24 cellular contexts compared by ENCODE assay signal in genomic region chr22:29148826-29149225, GRCh38. TPM values are rescaled to one million over a fixed set of nuclear protein-coding genes. Genes with fewer than 3 reads are reported as not detected.
"Had no signal": no experiment of that assay in that cellular context is flagged by ENCODE, and none has a peak within 500 bp of the region (broad histone marks: within the 10 kb centered on the region; RNA-seq: fewer than 3 reads in every experiment).

No MANE protein-coding gene starts in this region.

- H3K36me3 ChIP-seq: ovary, transverse colon, WERI-Rb-1 had no signal

- H3K27me3 ChIP-seq: ovary, testis, transverse colon had no signal

- DNase-seq: activated CD4-positive, alpha-beta memory T cell treated with anti-CD3 and anti-CD28 coated beads for 36 hours; activated CD4-positive, alpha-beta T cell treated with anti-CD3 and anti-CD28 coated beads, Interleukin-2, amount 10 ng/mL, durations not matched to agents 24 days and 14 days; activated CD8-positive, alpha-beta memory T cell treated with anti-CD3 and anti-CD28 coated beads, Interleukin-2, amount 50 U/mL, for 4 hours; activated naive CD8-positive, alpha-beta T cell treated with anti-CD3 and anti-CD28 coated beads, Interleukin-2, amount 50 U/mL, for 24 hours; activated T-cell treated with anti-CD3 and anti-CD28 coated beads, Interleukin-2, amount 50 U/mL, for 24 hours; amygdala; central memory CD4-positive, alpha-beta T cell; effector memory CD4-positive, alpha-beta T cell; left cardiac atrium; mammary epithelial cell; midbrain; naive thymus-derived CD4-positive, alpha-beta T cell; stimulated activated CD4-positive, alpha-beta T cell treated with anti-CD3 and anti-CD28 coated beads, Interleukin-2, amount 100 ng/mL, for 48 hours; stimulated activated naive CD8-positive, alpha-beta T cell treated with anti-CD3 and anti-CD28 coated beads, Interleukin-15, Interleukin-2, amounts not matched to agents 100 U/mL and 50 U/mL, for 24 hours; T-helper 9 cell; testis; transverse colon; WERI-Rb-1 had no signal

- H3K27ac Mint-ChIP-seq: activated CD4-positive, alpha-beta memory T cell treated with anti-CD3 and anti-CD28 coated beads for 36 hours; activated CD4-positive, alpha-beta T cell treated with anti-CD3 and anti-CD28 coated beads, Interleukin-2, amount 10 ng/mL, durations not matched to agents 24 days and 14 days; activated naive CD4-positive, alpha-beta T cell treated with anti-CD3 and anti-CD28 coated beads, Interleukin-2, amount 50 U/mL, for 24 hours; activated naive CD8-positive, alpha-beta T cell treated with anti-CD3 and anti-CD28 coated beads, Interleukin-2, amount 50 U/mL, for 24 hours; activated T-cell treated with anti-CD3 and anti-CD28 coated beads, Interleukin-2, amount 50 U/mL, for 24 hours; naive thymus-derived CD4-positive, alpha-beta T cell; T-helper 1 cell treated with Interleukin-12 subunit alpha and Interleukin-12 subunit beta and Interleukin-4 antibody, amounts not matched to agents 30 μg/mL and 1 μg/mL, for 36 hours had no signal

- H3K9me3 Mint-ChIP-seq: activated CD4-positive, alpha-beta memory T cell treated with anti-CD3 and anti-CD28 coated beads for 36 hours; activated CD4-positive, alpha-beta T cell treated with anti-CD3 and anti-CD28 coated beads, Interleukin-2, amount 10 ng/mL, durations not matched to agents 24 days and 14 days; activated naive CD4-positive, alpha-beta T cell treated with anti-CD3 and anti-CD28 coated beads, Interleukin-2, amount 50 U/mL, for 24 hours; activated naive CD8-positive, alpha-beta T cell treated with anti-CD3 and anti-CD28 coated beads, Interleukin-2, amount 50 U/mL, for 24 hours; activated T-cell treated with anti-CD3 and anti-CD28 coated beads, Interleukin-2, amount 50 U/mL, for 24 hours; naive thymus-derived CD4-positive, alpha-beta T cell; T-helper 1 cell treated with Interleukin-12 subunit alpha and Interleukin-12 subunit beta and Interleukin-4 antibody, amounts not matched to agents 30 μg/mL and 1 μg/mL, for 36 hours had no signal

- H3K4me1 Mint-ChIP-seq: activated naive CD4-positive, alpha-beta T cell treated with anti-CD3 and anti-CD28 coated beads, Interleukin-2, amount 50 U/mL, for 24 hours had no signal

- ATAC-seq: activated CD4-positive, CD25-positive, alpha-beta regulatory T cell treated with anti-CD3 and anti-CD28 coated beads, Interleukin-2, amount 50 U/mL, for 24 hours; activated naive CD8-positive, alpha-beta T cell treated with anti-CD3 and anti-CD28 coated beads, Interleukin-2, amount 50 U/mL, for 24 hours; left cardiac atrium; naive thymus-derived CD4-positive, alpha-beta T cell; psoas muscle; stimulated activated naive CD8-positive, alpha-beta T cell treated with anti-CD3 and anti-CD28 coated beads, Interleukin-15, Interleukin-2, amounts not matched to agents 100 U/mL and 50 U/mL, for 24 hours had no signal

- H3K4me3 Mint-ChIP-seq: activated CD4-positive, alpha-beta memory T cell treated with anti-CD3 and anti-CD28 coated beads for 36 hours; activated CD4-positive, alpha-beta T cell treated with anti-CD3 and anti-CD28 coated beads, Interleukin-2, amount 10 ng/mL, durations not matched to agents 24 days and 14 days; activated naive CD4-positive, alpha-beta T cell treated with anti-CD3 and anti-CD28 coated beads, Interleukin-2, amount 50 U/mL, for 24 hours; activated naive CD8-positive, alpha-beta T cell treated with anti-CD3 and anti-CD28 coated beads, Interleukin-2, amount 50 U/mL, for 24 hours; activated T-cell treated with anti-CD3 and anti-CD28 coated beads, Interleukin-2, amount 50 U/mL, for 24 hours; naive thymus-derived CD4-positive, alpha-beta T cell; T-helper 1 cell treated with Interleukin-12 subunit alpha and Interleukin-12 subunit beta and Interleukin-4 antibody, amounts not matched to agents 30 μg/mL and 1 μg/mL, for 36 hours had no signal

- H3K27ac ChIP-seq: psoas muscle, WERI-Rb-1 had no signal

- H3K4me3 ChIP-seq: ovary, psoas muscle, testis, transverse colon had no signal

- H3K9me3 ChIP-seq: ovary, psoas muscle, testis, transverse colon had no signal

- H3K36me3 Mint-ChIP-seq: activated CD4-positive, alpha-beta memory T cell treated with anti-CD3 and anti-CD28 coated beads for 36 hours; activated naive CD4-positive, alpha-beta T cell treated with anti-CD3 and anti-CD28 coated beads, Interleukin-2, amount 50 U/mL, for 24 hours; naive thymus-derived CD4-positive, alpha-beta T cell had no signal

RNA-seq across cellular contexts. Expression of gene EMID1, which starts 56.9 kb away (rescaled TPM):
- total RNA-seq: activated CD4-positive, alpha-beta memory T cell treated with anti-CD3 and anti-CD28 coated beads for 36 hours; activated CD4-positive, alpha-beta T cell treated with anti-CD3 and anti-CD28 coated beads, Interleukin-2, amount 10 ng/mL, durations not matched to agents 24 days and 14 days; activated CD8-positive, alpha-beta memory T cell treated with anti-CD3 and anti-CD28 coated beads for 36 hours had no signal
